In the genomic region with DNA sequence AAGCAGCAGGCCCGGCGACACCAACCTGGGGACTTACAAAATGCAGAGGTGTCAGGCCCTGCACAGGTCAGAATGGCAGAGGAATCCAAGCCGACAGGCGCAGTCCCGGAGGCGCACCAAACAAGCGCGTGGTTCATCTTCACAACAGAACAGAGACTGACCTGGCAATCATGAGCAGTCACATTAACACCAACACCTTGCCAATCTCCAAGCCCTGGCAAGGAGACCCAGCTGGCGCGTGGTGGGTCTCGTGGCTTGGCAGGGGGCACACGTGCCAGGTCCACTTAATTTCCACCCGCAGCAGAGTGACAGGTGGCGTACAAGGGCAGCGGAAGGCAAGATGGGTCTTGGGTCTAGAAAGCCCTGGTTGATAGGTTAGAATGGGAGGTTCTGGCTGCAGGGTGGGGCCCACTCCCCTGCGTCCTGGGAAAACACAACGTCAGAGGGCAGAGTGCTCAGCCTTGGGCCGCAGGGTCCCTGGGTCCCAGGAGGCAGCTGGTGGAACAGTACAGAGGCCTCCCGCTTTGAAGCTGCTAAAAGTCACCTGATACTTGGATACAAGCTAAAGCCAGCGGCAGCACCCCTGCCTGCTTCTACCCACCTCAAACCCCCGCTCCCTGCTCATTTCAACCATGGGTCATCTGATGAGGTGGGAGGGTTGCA, we compare ENCODE assay signal across 20 cellular contexts.
DNase-seq lines count a peak whose midpoint lies in the region; ATAC-seq and TF ChIP-seq lines count a peak whose summit lies in the region.
"Had no signal": no experiment of that assay in that cellular context is flagged by ENCODE, and none has a peak within 500 bp of the region (broad histone marks: within the 10 kb centered on the region; RNA-seq: fewer than 3 reads in every experiment).

No MANE protein-coding gene starts in this region.

- no peaks in the 10 kb centered on the region for H3K9me3 Mint-ChIP-seq in endodermal cell
- H3K9me3 Mint-ChIP-seq: CD8-positive, alpha-beta memory T cell had no signal

- peaks cover 44% of the 10 kb centered on the region for H3K27me3 ChIP-seq in left ventricle myocardium inferior (ENCODE audit: low read depth)
- no peaks in the 10 kb centered on the region for H3K27me3 ChIP-seq in endodermal cell (ENCODE audit: control insufficient read depth, insufficient read depth, low read length, poor library complexity, severe bottlenecking)
- H3K27me3 ChIP-seq in gastrocnemius medialis, result peaks cover 0 to 2% (median 0%) of the 10 kb centered on the region in 3 donors
- peaks cover 0 to 6% of the 10 kb centered on the region in 2 donors for H3K27me3 ChIP-seq in left lung

- no peak overlapping the region for H3K27ac ChIP-seq in left ventricle myocardium inferior (replicated peaks)
- no peak overlapping the region for H3K27ac ChIP-seq in HEK293 (ENCODE audit: extremely low read depth, low read depth, low read length)
- no peak overlapping the region for H3K27ac ChIP-seq in endodermal cell (ENCODE audit: low read depth, low read length)
- H3K27ac ChIP-seq in gastrocnemius medialis, result no peak overlapping the region
- no peak overlapping the region for H3K27ac ChIP-seq in left lung
- H3K27ac ChIP-seq: A549, HL-60 had no signal

- in situ Hi-C loops in gastrocnemius medialis (cut with MboI; ENCODE audit: low sequenced_read_pairs in 4 of 4), result no loop called here

- intact Hi-C loops in Right ventricle myocardium superior (cut with DNase I) (no loop called here), left ventricle myocardium inferior (cut with micrococcal nuclease) (no loop called here), gastrocnemius medialis (cut with DNase I; ENCODE audit: low total_unique reads) (no loop called here), left lung (cut with DNase I) (no loop called here)

- TF ChIP-seq CTCF in left ventricle myocardium inferior (IDR thresholded peaks at IDR 0.05; ENCODE audit: borderline replicate concordance) (no peak), HEK293 (tag by site-specific recombination; IDR thresholded peaks at IDR 0.05) (no peak), endodermal cell (conservative IDR thresholded peaks at IDR 0.05) (no peak), gastrocnemius medialis (IDR thresholded peaks at IDR 0.05 in 4 of 5, conservative IDR thresholded peaks at IDR 0.05 in 1 of 5) (no peak), left lung (IDR thresholded peaks at IDR 0.05) (no peak)

- H3K27me3 Mint-ChIP-seq in endodermal cell (ENCODE audit: insufficient read depth), result no peaks in the 10 kb centered on the region

- H3K4me3 ChIP-seq in left ventricle myocardium inferior (no peak overlapping the region), HEK293 (ENCODE audit: low read depth, low read length) (no peak overlapping the region), endodermal cell (ENCODE audit: low read length) (no peak overlapping the region), gastrocnemius medialis (no peak overlapping the region), left lung (no peak overlapping the region)
- H3K4me3 ChIP-seq: A549, HAP-1 had no signal

- no peak overlapping the region for H3K9ac ChIP-seq in endodermal cell (ENCODE audit: extremely low read depth, low read length, poor library complexity, severe bottlenecking)
- H3K9ac ChIP-seq: SK-N-SH had no signal

- DNase-seq in Right ventricle myocardium superior (no peak), left ventricle myocardium inferior (no peak), endodermal cell (no peak), gastrocnemius medialis (peak; percentile 36), left lung (no peak), NCI-H146 treated with DMSO at 0.1 percent for 48 hours (lab: John Stamatoyannopoulos, UW; ENCODE audit: unreplicated experiment) (no peak)
- DNase-seq: CD8-positive, alpha-beta memory T cell; DMS79 treated with DMSO at 0.1 percent for 48 hours; IMR-90; NCI-H1417 treated with DMSO at 0.1 percent for 48 hours; NCI-H2081; NCI-H2171 treated with DMSO at 0.1 percent for 48 hours; NCI-H446 treated with DMSO at 0.1 percent for 48 hours; NCI-H748 treated with DMSO at 0.1 percent for 48 hours; SHP77 treated with DMSO at 0.1 percent for 48 hours; SK-N-SH had no signal

- H3K4me1 ChIP-seq in left ventricle myocardium inferior, result no peaks in the 10 kb centered on the region
- no peaks in the 10 kb centered on the region for H3K4me1 ChIP-seq in HEK293 (ENCODE audit: control insufficient read depth, insufficient read depth, low read length)
- no peaks in the 10 kb centered on the region for H3K4me1 ChIP-seq in endodermal cell (ENCODE audit: control insufficient read depth, insufficient read depth, low read length)
- H3K4me1 ChIP-seq in gastrocnemius medialis, result no peaks in the 10 kb centered on the region
- H3K4me1 ChIP-seq in left lung, result no peaks in the 10 kb centered on the region
- H3K4me1 ChIP-seq: A549, HAP-1 had no signal

- TF ChIP-seq POLR2A in gastrocnemius medialis (IDR thresholded peaks at IDR 0.05), result no peak

- H3K4me3 Mint-ChIP-seq in endodermal cell, result no peak overlapping the region
- H3K4me3 Mint-ChIP-seq: CD8-positive, alpha-beta memory T cell had no signal

- H3K27ac Mint-ChIP-seq in endodermal cell, result peak overlapping the region; percentile 75

- no peaks in the 10 kb centered on the region for H3K4me1 Mint-ChIP-seq in endodermal cell
- H3K4me1 Mint-ChIP-seq: CD8-positive, alpha-beta memory T cell had no signal

- POLR2A ChIA-PET in HEK293 (lab: Yijun Ruan, JAX), result no interaction called here

- WGBS in endodermal cell (ENCODE audit: insufficient coverage in 1 of 2, insufficient read length in 1 of 2), 2 experiments, result 76 to 80% methylated on average over 12 to 21 of the region's 21 CpGs

- H3K36me3 ChIP-seq in left ventricle myocardium inferior, result no peaks in the 10 kb centered on the region
- no peaks in the 10 kb centered on the region for H3K36me3 ChIP-seq in HEK293 (ENCODE audit: control insufficient read depth in 2 of 2, insufficient read depth in 1 of 2, low read length in 2 of 2)
- no peaks in the 10 kb centered on the region for H3K36me3 ChIP-seq in endodermal cell (ENCODE audit: control insufficient read depth, insufficient read depth, low read length)
- no peaks in the 10 kb centered on the region for H3K36me3 ChIP-seq in gastrocnemius medialis
- H3K36me3 ChIP-seq in left lung, result no peaks in the 10 kb centered on the region
- H3K36me3 ChIP-seq: HAP-1 had no signal

- peak; percentile 74 for ATAC-seq in Right ventricle myocardium superior (ENCODE audit: poor library complexity)
- peak; percentile 70 to 88 for ATAC-seq in gastrocnemius medialis
- ATAC-seq in left lung, result no peak
- ATAC-seq: A549 had no signal

- no peaks in the 10 kb centered on the region for H3K9me3 ChIP-seq in left ventricle myocardium inferior (replicated peaks)
- H3K9me3 ChIP-seq in HEK293 (ENCODE audit: control insufficient read depth, insufficient read depth, low read depth, low read length), result no peaks in the 10 kb centered on the region
- H3K9me3 ChIP-seq in endodermal cell (ENCODE audit: control insufficient read depth, low read length), result no peaks in the 10 kb centered on the region
- H3K9me3 ChIP-seq in gastrocnemius medialis, result no peaks in the 10 kb centered on the region
- H3K9me3 ChIP-seq in left lung, result no peaks in the 10 kb centered on the region
- H3K9me3 ChIP-seq: A549, HAP-1, SK-N-SH had no signal

- CTCF ChIA-PET in HEK293 (lab: Yijun Ruan, JAX), result interaction anchor here (0.6 kb wide), 1 partner anchor 309 kb away, joined by 3 read pairs; no protein-coding TSS in a partner anchor

- no peaks in the 10 kb centered on the region for H3K36me3 Mint-ChIP-seq in endodermal cell (ENCODE audit: low read depth)
- H3K36me3 Mint-ChIP-seq: CD8-positive, alpha-beta memory T cell had no signal

TF ChIP-seq in HEK293, 187 proteins besides CTCF, POLR2A, EP300 and RAD21:
- TF ChIP-seq ZFP69B (tag by site-specific recombination; IDR thresholded peaks at IDR 0.05), result peak; percentile 54; the same call in 1 of the 2 replicates
- no peak for TF ChIP-seq ZNF560 (tag by site-specific recombination; IDR thresholded peaks at IDR 0.05; ENCODE audit: borderline replicate concordance)

Comparison
In these comparisons a context has a peak if more than half of its experiments do, and no peak if none do; other contexts are left out.
1. DNase-seq: peak in gastrocnemius medialis (2 of 2); none in Right ventricle myocardium superior (single experiment), left ventricle myocardium inferior (single experiment), endodermal cell (single experiment), left lung (0 of 2) and NCI-H146 treated with DMSO at 0.1 percent for 48 hours (single experiment).